In genomic region chr6:11389977-11390376, GRCh38 we compare ENCODE assay signal across 15 cellular contexts.
DNase-seq lines count a peak whose midpoint lies in the region; ATAC-seq and TF ChIP-seq lines count a peak whose summit lies in the region.
"Had no signal": no experiment of that assay in that cellular context is flagged by ENCODE, and none has a peak within 500 bp of the region (broad histone marks: within the 10 kb centered on the region; RNA-seq: fewer than 3 reads in every experiment).

No MANE protein-coding gene starts in this region.

- TF ChIP-seq CTCF in MCF 10A (IDR thresholded peaks at IDR 0.05; ENCODE audit: unreplicated experiment) (no peak), left lung (IDR thresholded peaks at IDR 0.05) (no peak), upper lobe of left lung (IDR thresholded peaks at IDR 0.05) (peak in 1 of 6 experiments; percentile 20)

- H3K27me3 ChIP-seq in left lung (no peaks in the 10 kb centered on the region), upper lobe of left lung (no peaks in the 10 kb centered on the region)

- H3K4me3 ChIP-seq in left lung (no peak overlapping the region), upper lobe of left lung (no peak overlapping the region)

- peaks cover 0 to 69% of the 10 kb centered on the region in 2 donors for H3K4me1 ChIP-seq in left lung
- H3K4me1 ChIP-seq in upper lobe of left lung = peaks cover 36 to 57% (median 46%) of the 10 kb centered on the region in 4 donors

- H3K9me3 ChIP-seq in left lung (no peaks in the 10 kb centered on the region), upper lobe of left lung (no peaks in the 10 kb centered on the region)

- H3K9me3 Mint-ChIP-seq in MCF 10A (ENCODE audit: unreplicated experiment) = no peaks in the 10 kb centered on the region
- H3K9me3 Mint-ChIP-seq in stimulated activated memory B cell treated with anti-CD40 and anti-IgM and Interleukin-4, amounts not matched to agents 10 μg/mL and 1 μg/mL and 100 μg/mL, for 72 hours = peaks cover 3% of the 10 kb centered on the region
- H3K9me3 Mint-ChIP-seq: dendritic cell treated with granulocyte-macrophage colony-stimulating factor and Interleukin-4, amounts not matched to agents 40 ng/mL and 50 ng/mL, for 4 days had no signal

- H3K27ac ChIP-seq in left lung = peak overlapping the region; percentile 74 to 75
- H3K27ac ChIP-seq in upper lobe of left lung = peak overlapping the region; percentile 80 to 87 (median 85)

- POLR2A ChIA-PET in MCF 10A (lab: Yijun Ruan, JAX) = no interaction called here

- no peak overlapping the region for H3K4me3 Mint-ChIP-seq in MCF 10A (ENCODE audit: unreplicated experiment)
- H3K4me3 Mint-ChIP-seq in stimulated activated memory B cell treated with anti-CD40 and anti-IgM and Interleukin-4, amounts not matched to agents 10 μg/mL and 1 μg/mL and 100 μg/mL, for 72 hours = no peak overlapping the region
- H3K4me3 Mint-ChIP-seq: CD14-positive monocyte; dendritic cell treated with granulocyte-macrophage colony-stimulating factor and Interleukin-4, amounts not matched to agents 40 ng/mL and 50 ng/mL, for 4 days; neural crest cell had no signal

- no TSS peak for BruUV-seq in MCF 10A (replicated peaks; lab: Mats Ljungman, UMichigan)

- TF ChIP-seq POLR2A in upper lobe of left lung (IDR thresholded peaks at IDR 0.05) = peak in 2 of 4 donors; percentile 24 to 25

- TF ChIP-seq EP300 in upper lobe of left lung (IDR thresholded peaks at IDR 0.05) = peak; percentile 72 to 99 (median 96)

- DNase-seq in T47D (ENCODE audit: low read depth in 1 of 2, low spot score in 1 of 2) = peak; percentile 44 to 97
- DNase-seq in MCF 10A (ENCODE audit: unreplicated experiment) = no peak
- DNase-seq in dermis microvascular lymphatic vessel endothelial cell (ENCODE audit: low read depth in 2 of 2) = peak; percentile 94 to 98
- no peak for DNase-seq in left lung
- DNase-seq in upper lobe of left lung = peak in 1 of 2 donors; percentile 75
- DNase-seq in T-helper 2 cell = no peak
- DNase-seq: 8988T; activated CD4-positive, alpha-beta T cell treated with anti-CD3 and anti-CD28 coated beads, Interleukin-2, amount 50 U/mL, for 1 hour; amniotic stem cell; HCEC 1CT had no signal

- no peaks in the 10 kb centered on the region for H3K36me3 Mint-ChIP-seq in MCF 10A (ENCODE audit: insufficient read depth, unreplicated experiment)
- H3K36me3 Mint-ChIP-seq in stimulated activated memory B cell treated with anti-CD40 and anti-IgM and Interleukin-4, amounts not matched to agents 10 μg/mL and 1 μg/mL and 100 μg/mL, for 72 hours = no peaks in the 10 kb centered on the region
- H3K36me3 Mint-ChIP-seq: CD14-positive monocyte had no signal

- peak; percentile 90 for ATAC-seq in left lung
- peak; percentile 77 to 94 for ATAC-seq in upper lobe of left lung (ENCODE audit: low FRiP score in 2 of 2)
- ATAC-seq in stimulated activated memory B cell treated with anti-CD40 and anti-IgM and Interleukin-4, amounts not matched to agents 10 μg/mL and 1 μg/mL and 100 μg/mL, for 72 hours = no peak
- ATAC-seq in GM21390 (IDR thresholded peaks at IDR 0.05; ENCODE audit: unreplicated experiment) = no peak

- no peaks in the 10 kb centered on the region for H3K36me3 ChIP-seq in left lung
- no peaks in the 10 kb centered on the region for H3K36me3 ChIP-seq in upper lobe of left lung

- H3K27me3 Mint-ChIP-seq in MCF 10A (ENCODE audit: insufficient read depth, unreplicated experiment) = no peaks in the 10 kb centered on the region
- H3K27me3 Mint-ChIP-seq in stimulated activated memory B cell treated with anti-CD40 and anti-IgM and Interleukin-4, amounts not matched to agents 10 μg/mL and 1 μg/mL and 100 μg/mL, for 72 hours = no peaks in the 10 kb centered on the region

- in situ Hi-C loops in T47D (cut with HindIII; ENCODE audit: low pct_unique_long_range_greater_than_20kb, low sequenced_read_pairs) = no loop called here

- WGBS in upper lobe of left lung, 2 donors = 18 to 24% methylated on average over 7 of the region's 7 CpGs

- no peaks in the 10 kb centered on the region for H3K4me1 Mint-ChIP-seq in MCF 10A (ENCODE audit: insufficient read depth, unreplicated experiment)
- peaks cover 20% of the 10 kb centered on the region for H3K4me1 Mint-ChIP-seq in stimulated activated memory B cell treated with anti-CD40 and anti-IgM and Interleukin-4, amounts not matched to agents 10 μg/mL and 1 μg/mL and 100 μg/mL, for 72 hours

- H3K27ac Mint-ChIP-seq in MCF 10A (ENCODE audit: low read depth, unreplicated experiment) = no peak overlapping the region
- H3K27ac Mint-ChIP-seq in stimulated activated memory B cell treated with anti-CD40 and anti-IgM and Interleukin-4, amounts not matched to agents 10 μg/mL and 1 μg/mL and 100 μg/mL, for 72 hours = no peak overlapping the region
- H3K27ac Mint-ChIP-seq: CD14-positive monocyte; dendritic cell treated with granulocyte-macrophage colony-stimulating factor and Interleukin-4, amounts not matched to agents 40 ng/mL and 50 ng/mL, for 4 days had no signal

- intact Hi-C loops in MCF 10A (cut with micrococcal nuclease) (no loop called here), left lung (cut with DNase I) (no loop called here)

- CTCF ChIA-PET in MCF 10A (lab: Yijun Ruan, JAX) = interaction anchor here (0.6 kb wide), 1 partner anchor 19 kb away, joined by 3 read pairs; no protein-coding TSS in a partner anchor

Comparison
In these comparisons a context has a peak if more than half of its experiments do, and no peak if none do; other contexts are left out.
1. DNase-seq: peak in T47D (2 of 2) and dermis microvascular lymphatic vessel endothelial cell (2 of 2); none in MCF 10A (single experiment), left lung (0 of 2) and T-helper 2 cell (0 of 5).
2. ATAC-seq: peak in left lung (single experiment) and upper lobe of left lung (2 of 2); none in stimulated activated memory B cell treated with anti-CD40 and anti-IgM and Interleukin-4, amounts not matched to agents 10 μg/mL and 1 μg/mL and 100 μg/mL, for 72 hours (single experiment) and GM21390 (single experiment).